Comparison of ENCODE assay signal across 1 cellular context in the genomic region with DNA sequence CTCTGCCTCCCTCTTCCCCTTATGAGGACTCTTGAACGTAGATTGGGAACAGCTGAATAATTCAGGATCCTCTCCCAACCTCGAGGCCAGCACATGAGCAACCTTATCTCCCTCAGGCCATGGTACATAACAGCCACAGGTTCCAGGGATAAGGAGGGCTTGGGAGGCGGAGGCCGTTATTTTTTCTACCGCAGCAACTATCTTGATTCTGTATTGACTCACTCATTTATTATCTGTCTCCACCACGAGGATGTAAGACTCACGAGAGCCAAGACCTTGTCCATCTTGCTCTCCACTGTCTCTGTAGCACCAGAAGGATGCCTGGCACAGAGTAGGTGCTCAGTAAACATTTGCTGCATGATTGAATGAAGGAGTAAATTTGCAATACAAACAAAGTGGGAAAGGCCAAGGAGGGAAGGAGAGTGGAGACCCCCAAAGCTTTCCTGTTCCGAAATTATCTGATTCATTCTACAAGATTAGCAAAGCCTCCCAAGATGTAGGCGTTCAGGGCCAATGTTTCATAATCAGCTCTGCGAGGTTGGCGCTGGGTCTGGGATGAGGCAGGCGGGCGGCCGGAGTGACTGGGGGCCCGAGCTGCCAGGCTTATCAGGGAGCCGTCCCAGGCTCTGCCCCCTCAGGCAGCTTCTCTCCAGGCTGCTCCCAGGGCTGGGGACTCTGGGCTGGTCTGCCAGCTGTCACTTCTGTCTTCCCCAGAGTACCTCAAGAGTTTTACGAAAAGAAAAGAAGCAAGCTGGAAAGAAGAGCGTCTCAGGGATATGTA.
TF ChIP-seq lines count a peak whose summit lies in the region.

No MANE protein-coding gene starts in this region.

TF ChIP-seq in K562, 482 proteins besides CTCF, POLR2A, EP300 and RAD21 (continued from another document):
- no peak for TF ChIP-seq BDP1 (IDR thresholded peaks at IDR 0.05; ENCODE audit: insufficient read depth, insufficient read length)
- TF ChIP-seq BRF1 (IDR thresholded peaks at IDR 0.05; ENCODE audit: borderline replicate concordance, extremely low read depth, insufficient read length): no peak
- no peak for TF ChIP-seq TAF15 (IDR thresholded peaks at IDR 0.05; ENCODE audit: low read depth, low read length)
- TF ChIP-seq CREBBP (IDR thresholded peaks at IDR 0.05; ENCODE audit: low read depth, low read length): no peak
- 0 out of 2 replicates have a peak, but pooled peaks have one; percentile 64 for TF ChIP-seq ZNF311 (CRISPR knock-in tag; IDR thresholded peaks at IDR 0.05)
- no peak for TF ChIP-seq PCBP1 (IDR thresholded peaks at IDR 0.05; ENCODE audit: low read depth, low read length, poor library complexity, severe bottlenecking)
- TF ChIP-seq FOXK2 (conservative IDR thresholded peaks at IDR 0.05 in 1 of 2, IDR thresholded peaks at IDR 0.05 in 1 of 2; ENCODE audit: low read depth in 2 of 2): peak; percentile 42 to 60; a peak in 2 of 4 replicates
- TF ChIP-seq, protein P1, sequence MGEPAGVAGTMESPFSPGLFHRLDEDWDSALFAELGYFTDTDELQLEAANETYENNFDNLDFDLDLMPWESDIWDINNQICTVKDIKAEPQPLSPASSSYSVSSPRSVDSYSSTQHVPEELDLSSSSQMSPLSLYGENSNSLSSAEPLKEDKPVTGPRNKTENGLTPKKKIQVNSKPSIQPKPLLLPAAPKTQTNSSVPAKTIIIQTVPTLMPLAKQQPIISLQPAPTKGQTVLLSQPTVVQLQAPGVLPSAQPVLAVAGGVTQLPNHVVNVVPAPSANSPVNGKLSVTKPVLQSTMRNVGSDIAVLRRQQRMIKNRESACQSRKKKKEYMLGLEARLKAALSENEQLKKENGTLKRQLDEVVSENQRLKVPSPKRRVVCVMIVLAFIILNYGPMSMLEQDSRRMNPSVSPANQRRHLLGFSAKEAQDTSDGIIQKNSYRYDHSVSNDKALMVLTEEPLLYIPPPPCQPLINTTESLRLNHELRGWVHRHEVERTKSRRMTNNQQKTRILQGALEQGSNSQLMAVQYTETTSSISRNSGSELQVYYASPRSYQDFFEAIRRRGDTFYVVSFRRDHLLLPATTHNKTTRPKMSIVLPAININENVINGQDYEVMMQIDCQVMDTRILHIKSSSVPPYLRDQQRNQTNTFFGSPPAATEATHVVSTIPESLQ (CRISPR knock-in tag; IDR thresholded peaks at IDR 0.05): 0 out of 2 replicates have a peak, but pooled peaks have one; percentile 70
- TF ChIP-seq ZC3H4 (CRISPR knock-in tag; IDR thresholded peaks at IDR 0.05; ENCODE audit: borderline replicate concordance): no peak
- no peak for TF ChIP-seq ZNF699 (CRISPR knock-in tag; IDR thresholded peaks at IDR 0.05; ENCODE audit: insufficient replicate concordance)
- no peak for TF ChIP-seq CBX5 (IDR thresholded peaks at IDR 0.05; ENCODE audit: borderline replicate concordance, low read depth)
- no peak for TF ChIP-seq ZNF408 (CRISPR knock-in tag; IDR thresholded peaks at IDR 0.05; ENCODE audit: low read depth)
- TF ChIP-seq, protein P2, sequence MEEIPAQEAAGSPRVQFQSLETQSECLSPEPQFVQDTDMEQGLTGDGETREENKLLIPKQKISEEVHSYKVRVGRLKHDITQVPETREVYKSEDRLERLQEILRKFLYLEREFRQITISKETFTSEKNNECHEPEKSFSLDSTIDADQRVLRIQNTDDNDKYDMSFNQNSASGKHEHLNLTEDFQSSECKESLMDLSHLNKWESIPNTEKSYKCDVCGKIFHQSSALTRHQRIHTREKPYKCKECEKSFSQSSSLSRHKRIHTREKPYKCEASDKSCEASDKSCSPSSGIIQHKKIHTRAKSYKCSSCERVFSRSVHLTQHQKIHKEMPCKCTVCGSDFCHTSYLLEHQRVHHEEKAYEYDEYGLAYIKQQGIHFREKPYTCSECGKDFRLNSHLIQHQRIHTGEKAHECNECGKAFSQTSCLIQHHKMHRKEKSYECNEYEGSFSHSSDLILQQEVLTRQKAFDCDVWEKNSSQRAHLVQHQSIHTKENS (CRISPR knock-in tag; IDR thresholded peaks at IDR 0.05): no peak
- TF ChIP-seq, protein P3, sequence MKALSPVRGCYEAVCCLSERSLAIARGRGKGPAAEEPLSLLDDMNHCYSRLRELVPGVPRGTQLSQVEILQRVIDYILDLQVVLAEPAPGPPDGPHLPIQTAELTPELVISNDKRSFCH (CRISPR knock-in tag; IDR thresholded peaks at IDR 0.05): no peak
- TF ChIP-seq, protein P3 (tag; IDR thresholded peaks at IDR 0.05): peak; percentile 61; the same call in 1 of the 2 replicates
- TF ChIP-seq SUPT5H (IDR thresholded peaks at IDR 0.05): no peak
- TF ChIP-seq RBM14 (IDR thresholded peaks at IDR 0.05; ENCODE audit: borderline replicate concordance, insufficient read depth, low read depth, low read length): no peak
- TF ChIP-seq ZNF263 (CRISPR knock-in tag; IDR thresholded peaks at IDR 0.05; ENCODE audit: borderline replicate concordance): peak; percentile 69; the same call in 1 of the 2 replicates
- TF ChIP-seq POLR3G (IDR thresholded peaks at IDR 0.05; ENCODE audit: extremely low read depth, insufficient read length, insufficient replicate concordance): no peak
- peak; percentile 34 for TF ChIP-seq RBM25 (IDR thresholded peaks at IDR 0.05; ENCODE audit: low read depth, low read length, severe bottlenecking)
- TF ChIP-seq, protein P4, sequence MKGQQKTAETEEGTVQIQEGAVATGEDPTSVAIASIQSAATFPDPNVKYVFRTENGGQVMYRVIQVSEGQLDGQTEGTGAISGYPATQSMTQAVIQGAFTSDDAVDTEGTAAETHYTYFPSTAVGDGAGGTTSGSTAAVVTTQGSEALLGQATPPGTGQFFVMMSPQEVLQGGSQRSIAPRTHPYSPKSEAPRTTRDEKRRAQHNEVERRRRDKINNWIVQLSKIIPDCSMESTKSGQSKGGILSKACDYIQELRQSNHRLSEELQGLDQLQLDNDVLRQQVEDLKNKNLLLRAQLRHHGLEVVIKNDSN (CRISPR knock-in tag; IDR thresholded peaks at IDR 0.05): no peak
- peak; percentile 96 for TF ChIP-seq MTA2 (IDR thresholded peaks at IDR 0.05; ENCODE audit: low read depth)
- no peak for TF ChIP-seq ZNF436 (CRISPR knock-in tag; IDR thresholded peaks at IDR 0.05)
- TF ChIP-seq HLTF (IDR thresholded peaks at IDR 0.05): peak; percentile 46; the same call in 1 of the 2 replicates
- 0 out of 2 replicates have a peak, but pooled peaks have one; percentile 48 for TF ChIP-seq MEF2D (tag; conservative IDR thresholded peaks at IDR 0.05; ENCODE audit: low read depth)
- peak; percentile 17 to 83; a peak in 3 of 4 replicates for TF ChIP-seq HDAC1 (IDR thresholded peaks at IDR 0.05)
- peak; percentile 78 for TF ChIP-seq NBN (IDR thresholded peaks at IDR 0.05; ENCODE audit: low read depth)
- TF ChIP-seq CBFA2T2 (conservative IDR thresholded peaks at IDR 0.05): peak; percentile 98
- TF ChIP-seq MIER1 (IDR thresholded peaks at IDR 0.05; ENCODE audit: low read depth): no peak
- TF ChIP-seq ZNF507 (tag; conservative IDR thresholded peaks at IDR 0.05): no peak
- TF ChIP-seq, protein P5, sequence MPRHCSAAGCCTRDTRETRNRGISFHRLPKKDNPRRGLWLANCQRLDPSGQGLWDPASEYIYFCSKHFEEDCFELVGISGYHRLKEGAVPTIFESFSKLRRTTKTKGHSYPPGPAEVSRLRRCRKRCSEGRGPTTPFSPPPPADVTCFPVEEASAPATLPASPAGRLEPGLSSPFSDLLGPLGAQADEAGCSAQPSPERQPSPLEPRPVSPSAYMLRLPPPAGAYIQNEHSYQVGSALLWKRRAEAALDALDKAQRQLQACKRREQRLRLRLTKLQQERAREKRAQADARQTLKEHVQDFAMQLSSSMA (CRISPR knock-in tag; IDR thresholded peaks at IDR 0.05): no peak
- no peak for TF ChIP-seq ZNF140 (CRISPR knock-in tag; IDR thresholded peaks at IDR 0.05)
- peak; percentile 95 for TF ChIP-seq TRIM24 (IDR thresholded peaks at IDR 0.05)
- TF ChIP-seq NR4A1 (CRISPR knock-in tag; IDR thresholded peaks at IDR 0.05): no peak
- no peak; the same call in 1 of the 2 replicates for TF ChIP-seq NR4A1 (tag; IDR thresholded peaks at IDR 0.05)
- TF ChIP-seq RBFOX2 (IDR thresholded peaks at IDR 0.05; ENCODE audit: low read depth, low read length): no peak
- no peak for TF ChIP-seq SP2 (IDR thresholded peaks at IDR 0.05; ENCODE audit: extremely low read depth, low read depth, low read length, poor library complexity, severe bottlenecking)
- TF ChIP-seq ZNF324 (CRISPR knock-in tag; IDR thresholded peaks at IDR 0.05): no peak
- peak in 1 of 2 experiments; percentile 82; a peak in 2 of 4 replicates for TF ChIP-seq TBL1XR1 (IDR thresholded peaks at IDR 0.05; ENCODE audit: low read length in 2 of 2)
- TF ChIP-seq, protein P6, sequence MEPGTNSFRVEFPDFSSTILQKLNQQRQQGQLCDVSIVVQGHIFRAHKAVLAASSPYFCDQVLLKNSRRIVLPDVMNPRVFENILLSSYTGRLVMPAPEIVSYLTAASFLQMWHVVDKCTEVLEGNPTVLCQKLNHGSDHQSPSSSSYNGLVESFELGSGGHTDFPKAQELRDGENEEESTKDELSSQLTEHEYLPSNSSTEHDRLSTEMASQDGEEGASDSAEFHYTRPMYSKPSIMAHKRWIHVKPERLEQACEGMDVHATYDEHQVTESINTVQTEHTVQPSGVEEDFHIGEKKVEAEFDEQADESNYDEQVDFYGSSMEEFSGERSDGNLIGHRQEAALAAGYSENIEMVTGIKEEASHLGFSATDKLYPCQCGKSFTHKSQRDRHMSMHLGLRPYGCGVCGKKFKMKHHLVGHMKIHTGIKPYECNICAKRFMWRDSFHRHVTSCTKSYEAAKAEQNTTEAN (CRISPR knock-in tag; IDR thresholded peaks at IDR 0.05): no peak
- peak; percentile 37; the same call in 1 of the 2 replicates for TF ChIP-seq RFX1 (IDR thresholded peaks at IDR 0.05)
- no peak for TF ChIP-seq GABPA (tag; conservative IDR thresholded peaks at IDR 0.05; ENCODE audit: low read depth)
- TF ChIP-seq HMGN3 (IDR thresholded peaks at IDR 0.05; ENCODE audit: borderline replicate concordance, extremely low read depth, insufficient read length, low read depth, low read length): peak; percentile 79
- peak; percentile 47; the same call in 1 of the 2 replicates for TF ChIP-seq ZFX (CRISPR knock-in tag; IDR thresholded peaks at IDR 0.05)
- no peak for TF ChIP-seq SREBF1 (IDR thresholded peaks at IDR 0.05; ENCODE audit: borderline replicate concordance, low read depth, low read length)
- TF ChIP-seq TARDBP (IDR thresholded peaks at IDR 0.05): peak; percentile 72; the same call in 1 of the 2 replicates
- TF ChIP-seq ZBTB17 (CRISPR knock-in tag; IDR thresholded peaks at IDR 0.05): no peak
- TF ChIP-seq, protein P7, sequence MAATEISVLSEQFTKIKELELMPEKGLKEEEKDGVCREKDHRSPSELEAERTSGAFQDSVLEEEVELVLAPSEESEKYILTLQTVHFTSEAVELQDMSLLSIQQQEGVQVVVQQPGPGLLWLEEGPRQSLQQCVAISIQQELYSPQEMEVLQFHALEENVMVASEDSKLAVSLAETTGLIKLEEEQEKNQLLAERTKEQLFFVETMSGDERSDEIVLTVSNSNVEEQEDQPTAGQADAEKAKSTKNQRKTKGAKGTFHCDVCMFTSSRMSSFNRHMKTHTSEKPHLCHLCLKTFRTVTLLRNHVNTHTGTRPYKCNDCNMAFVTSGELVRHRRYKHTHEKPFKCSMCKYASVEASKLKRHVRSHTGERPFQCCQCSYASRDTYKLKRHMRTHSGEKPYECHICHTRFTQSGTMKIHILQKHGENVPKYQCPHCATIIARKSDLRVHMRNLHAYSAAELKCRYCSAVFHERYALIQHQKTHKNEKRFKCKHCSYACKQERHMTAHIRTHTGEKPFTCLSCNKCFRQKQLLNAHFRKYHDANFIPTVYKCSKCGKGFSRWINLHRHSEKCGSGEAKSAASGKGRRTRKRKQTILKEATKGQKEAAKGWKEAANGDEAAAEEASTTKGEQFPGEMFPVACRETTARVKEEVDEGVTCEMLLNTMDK (IDR thresholded peaks at IDR 0.05; ENCODE audit: borderline replicate concordance, insufficient read depth, low read depth, low read length, poor library complexity, severe bottlenecking): no peak
- TF ChIP-seq, protein P8, sequence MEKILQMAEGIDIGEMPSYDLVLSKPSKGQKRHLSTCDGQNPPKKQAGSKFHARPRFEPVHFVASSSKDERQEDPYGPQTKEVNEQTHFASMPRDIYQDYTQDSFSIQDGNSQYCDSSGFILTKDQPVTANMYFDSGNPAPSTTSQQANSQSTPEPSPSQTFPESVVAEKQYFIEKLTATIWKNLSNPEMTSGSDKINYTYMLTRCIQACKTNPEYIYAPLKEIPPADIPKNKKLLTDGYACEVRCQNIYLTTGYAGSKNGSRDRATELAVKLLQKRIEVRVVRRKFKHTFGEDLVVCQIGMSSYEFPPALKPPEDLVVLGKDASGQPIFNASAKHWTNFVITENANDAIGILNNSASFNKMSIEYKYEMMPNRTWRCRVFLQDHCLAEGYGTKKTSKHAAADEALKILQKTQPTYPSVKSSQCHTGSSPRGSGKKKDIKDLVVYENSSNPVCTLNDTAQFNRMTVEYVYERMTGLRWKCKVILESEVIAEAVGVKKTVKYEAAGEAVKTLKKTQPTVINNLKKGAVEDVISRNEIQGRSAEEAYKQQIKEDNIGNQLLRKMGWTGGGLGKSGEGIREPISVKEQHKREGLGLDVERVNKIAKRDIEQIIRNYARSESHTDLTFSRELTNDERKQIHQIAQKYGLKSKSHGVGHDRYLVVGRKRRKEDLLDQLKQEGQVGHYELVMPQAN (IDR thresholded peaks at IDR 0.05; ENCODE audit: borderline replicate concordance): no peak
- peak; percentile 97 for TF ChIP-seq POLR2AphosphoS5 (IDR thresholded peaks at IDR 0.05; ENCODE audit: control insufficient read depth, insufficient read depth, low read depth, low read length)
- TF ChIP-seq, protein P9, sequence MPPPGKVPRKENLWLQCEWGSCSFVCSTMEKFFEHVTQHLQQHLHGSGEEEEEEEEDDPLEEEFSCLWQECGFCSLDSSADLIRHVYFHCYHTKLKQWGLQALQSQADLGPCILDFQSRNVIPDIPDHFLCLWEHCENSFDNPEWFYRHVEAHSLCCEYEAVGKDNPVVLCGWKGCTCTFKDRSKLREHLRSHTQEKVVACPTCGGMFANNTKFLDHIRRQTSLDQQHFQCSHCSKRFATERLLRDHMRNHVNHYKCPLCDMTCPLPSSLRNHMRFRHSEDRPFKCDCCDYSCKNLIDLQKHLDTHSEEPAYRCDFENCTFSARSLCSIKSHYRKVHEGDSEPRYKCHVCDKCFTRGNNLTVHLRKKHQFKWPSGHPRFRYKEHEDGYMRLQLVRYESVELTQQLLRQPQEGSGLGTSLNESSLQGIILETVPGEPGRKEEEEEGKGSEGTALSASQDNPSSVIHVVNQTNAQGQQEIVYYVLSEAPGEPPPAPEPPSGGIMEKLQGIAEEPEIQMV (tag; conservative IDR thresholded peaks at IDR 0.05; ENCODE audit: low read depth): no peak
- peak; percentile 88 to 90; a peak in 3 of 4 replicates for TF ChIP-seq FOXA3 (CRISPR knock-in tag; conservative IDR thresholded peaks at IDR 0.05 in 1 of 2, IDR thresholded peaks at IDR 0.05 in 1 of 2)
- TF ChIP-seq, protein P10, sequence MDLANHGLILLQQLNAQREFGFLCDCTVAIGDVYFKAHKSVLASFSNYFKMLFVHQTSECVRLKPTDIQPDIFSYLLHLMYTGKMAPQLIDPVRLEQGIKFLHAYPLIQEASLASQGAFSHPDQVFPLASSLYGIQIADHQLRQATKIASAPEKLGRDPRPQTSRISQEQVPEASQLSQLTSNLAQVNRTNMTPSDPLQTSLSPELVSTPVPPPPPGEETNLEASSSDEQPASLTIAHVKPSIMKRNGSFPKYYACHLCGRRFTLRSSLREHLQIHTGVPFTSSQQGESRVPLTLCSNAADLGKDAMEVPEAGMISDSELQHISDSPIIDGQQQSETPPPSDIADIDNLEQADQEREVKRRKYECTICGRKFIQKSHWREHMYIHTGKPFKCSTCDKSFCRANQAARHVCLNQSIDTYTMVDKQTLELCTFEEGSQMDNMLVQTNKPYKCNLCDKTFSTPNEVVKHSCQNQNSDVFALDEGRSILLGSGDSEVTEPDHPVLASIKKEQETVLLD (IDR thresholded peaks at IDR 0.05): peak; percentile 6; the same call in 1 of the 2 replicates
